In the genomic region with DNA sequence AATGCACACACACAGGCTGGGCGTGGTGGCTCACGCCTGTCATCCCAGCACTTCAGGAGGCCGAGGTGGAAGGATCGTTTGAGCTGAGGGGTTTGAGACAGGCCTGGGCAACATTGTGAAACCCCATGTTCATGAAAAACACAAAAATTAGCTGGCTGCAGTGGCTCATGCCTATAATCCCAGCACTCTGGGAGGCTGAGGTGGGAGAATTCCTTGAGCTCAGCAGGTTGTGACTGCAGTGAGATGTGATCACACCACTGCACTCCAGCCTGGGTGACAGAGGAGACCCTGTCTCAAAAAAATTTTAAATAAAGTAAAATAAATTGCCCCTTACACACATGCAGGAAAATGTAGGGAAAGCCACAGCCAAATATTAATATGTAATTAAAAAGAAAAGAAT, we compare ENCODE assay signal across 18 cellular contexts. TPM values are rescaled to one million over a fixed set of nuclear protein-coding genes. Genes with fewer than 3 reads are reported as not detected.
DNase-seq lines count a peak whose midpoint lies in the region; ATAC-seq and TF ChIP-seq lines count a peak whose summit lies in the region.
"Had no signal": no experiment of that assay in that cellular context is flagged by ENCODE, and none has a peak within 500 bp of the region (broad histone marks: within the 10 kb centered on the region; RNA-seq: fewer than 3 reads in every experiment).

No MANE protein-coding gene starts in this region.

- TF ChIP-seq CTCF in IMR-90 (conservative IDR thresholded peaks at IDR 0.05; ENCODE audit: low read depth, low read length): no peak
- TF ChIP-seq CTCF in endothelial cell (IDR thresholded peaks at IDR 0.05; ENCODE audit: unreplicated experiment): no peak
- TF ChIP-seq CTCF in nephron (IDR thresholded peaks at IDR 0.05; ENCODE audit: unreplicated experiment in 3 of 3): no peak
- no peak for TF ChIP-seq CTCF in GM23338 (conservative IDR thresholded peaks at IDR 0.05; ENCODE audit: low read depth in 2 of 2)
- TF ChIP-seq CTCF in mammary epithelial cell (conservative IDR thresholded peaks at IDR 0.05 in 1 of 2, IDR thresholded peaks at IDR 0.05 in 1 of 2; ENCODE audit: extremely low read depth in 1 of 2, insufficient read depth in 1 of 2, low read depth in 1 of 2, low read length in 2 of 2): no peak
- no peak for TF ChIP-seq CTCF in tibial nerve (IDR thresholded peaks at IDR 0.05)

- dilution Hi-C loops in IMR-90 (cut with HindIII; ENCODE audit: low sequenced_read_pairs, unreplicated experiment) (no loop called here), mammary epithelial cell (cut with HindIII; ENCODE audit: low sequenced_read_pairs) (no loop called here)

- no peak overlapping the region for H4K8ac ChIP-seq in IMR-90 (ENCODE audit: low read depth in 2 of 2, low read length in 2 of 2)

- H3K36me3 ChIP-seq in IMR-90 (ENCODE audit: control insufficient read depth, insufficient read depth, low read length) (peaks cover 3% of the 10 kb centered on the region; the same call in 1 of the 2 replicates), GM23338 (ENCODE audit: insufficient read depth) (peaks cover 4% of the 10 kb centered on the region; the same call in 1 of the 2 replicates), mammary epithelial cell (ENCODE audit: insufficient read depth, low read length) (peaks cover 8% of the 10 kb centered on the region), tibial nerve (peaks cover 0 to 48% (median 0%) of the 10 kb centered on the region in 3 donors)

- no peaks in the 10 kb centered on the region for H3K9me2 ChIP-seq in GM23338 (ENCODE audit: insufficient read depth)

- no peak overlapping the region for H4K5ac ChIP-seq in IMR-90 (ENCODE audit: low read depth, low read length)

- H3K4ac ChIP-seq in IMR-90 (ENCODE audit: low read depth, low read length): no peak overlapping the region

- H3K56ac ChIP-seq in IMR-90 (ENCODE audit: extremely low read depth, insufficient read depth, low read length): no peak overlapping the region

- H2BK120ac ChIP-seq in IMR-90 (ENCODE audit: low read depth, low read length): no peak overlapping the region

- H3K23ac ChIP-seq in IMR-90 (ENCODE audit: low read depth, low read length): no peak overlapping the region

- peak overlapping the region; percentile 76 for H2AK9ac ChIP-seq in IMR-90 (replicated peaks; ENCODE audit: low read depth, low read length, poor library complexity)

- H3K9me1 ChIP-seq in IMR-90 (ENCODE audit: insufficient read depth, low read length): 0 out of 2 replicates have a peak, but pooled peaks cover 8% of the 10 kb centered on the region

- H2BK20ac ChIP-seq in IMR-90 (ENCODE audit: low read depth, low read length): no peak overlapping the region

- no peak overlapping the region for H3K4me3 ChIP-seq in IMR-90 (ENCODE audit: insufficient read depth, low read depth, low read length)
- H3K4me3 ChIP-seq in GM23338: no peak overlapping the region
- H3K4me3 ChIP-seq in mammary epithelial cell (replicated peaks in 1 of 3; ENCODE audit: insufficient read depth in 1 of 3, low read depth in 2 of 3, low read length in 3 of 3): no peak overlapping the region
- no peak overlapping the region for H3K4me3 ChIP-seq in tibial nerve
- H3K4me3 ChIP-seq: K562 had no signal

- H2AFZ ChIP-seq in IMR-90 (replicated peaks; ENCODE audit: low read length, poor library complexity) (no peak overlapping the region), GM23338 (no peak overlapping the region), mammary epithelial cell (ENCODE audit: low read depth, low read length) (no peak overlapping the region)

- H4K91ac ChIP-seq in IMR-90 (ENCODE audit: insufficient read depth, low read depth, low read length): no peak overlapping the region

- H4K20me1 ChIP-seq in IMR-90 (ENCODE audit: insufficient read depth, low read length): no peaks in the 10 kb centered on the region
- H4K20me1 ChIP-seq in GM23338 (replicated peaks; ENCODE audit: insufficient read depth): 0 out of 2 replicates have a peak, but pooled peaks cover 4% of the 10 kb centered on the region
- H4K20me1 ChIP-seq in mammary epithelial cell (ENCODE audit: insufficient read depth, low read length): no peaks in the 10 kb centered on the region

- no peaks in the 10 kb centered on the region; a peak in 1 of 4 replicates for H3K79me1 ChIP-seq in IMR-90 (ENCODE audit: low read depth in 1 of 2, low read length in 2 of 2)

- DNase-seq in IMR-90 (no peak), endothelial cell (ENCODE audit: low spot score) (no peak), GM23338 (ENCODE audit: low spot score) (no peak), mammary epithelial cell (no peak), tibial nerve (ENCODE audit: low spot score in 2 of 2) (no peak)
- no peak for DNase-seq in stimulated activated naive B cell treated with anti-CD40 and anti-IgM and Interleukin-4, amounts not matched to agents 10 μg/mL and 1 μg/mL and 100 μg/mL, for 72 hours
- DNase-seq: AML-193; CD4-positive, alpha-beta T cell; DMS153; DMS79; GDM1; GOT3; H7 had no signal

- H3K4me1 ChIP-seq in IMR-90 (ENCODE audit: control insufficient read depth, insufficient read depth, low read length) (no peaks in the 10 kb centered on the region), GM23338 (ENCODE audit: insufficient read depth) (no peaks in the 10 kb centered on the region), mammary epithelial cell (ENCODE audit: insufficient read depth, low read length) (no peaks in the 10 kb centered on the region), tibial nerve (no peaks in the 10 kb centered on the region)

- POLR2A ChIA-PET in IMR-90 (lab: Charles Lee; ENCODE audit: unreplicated experiment): no interaction called here

- H3K9me3 Mint-ChIP-seq in endothelial cell (ENCODE audit: unreplicated experiment): no peaks in the 10 kb centered on the region
- H3K9me3 Mint-ChIP-seq in nephron: no peaks in the 10 kb centered on the region
- H3K9me3 Mint-ChIP-seq in stimulated activated naive B cell treated with anti-CD40 and anti-IgM and Interleukin-4, amounts not matched to agents 10 μg/mL and 1 μg/mL and 100 μg/mL, for 72 hours: no peaks in the 10 kb centered on the region
- no peaks in the 10 kb centered on the region for H3K9me3 Mint-ChIP-seq in GM23338
- H3K9me3 Mint-ChIP-seq: CD4-positive, alpha-beta T cell had no signal

- no peak for ATAC-seq in IMR-90 (ENCODE audit: low read depth)
- no peak for ATAC-seq in stimulated activated naive B cell treated with anti-CD40 and anti-IgM and Interleukin-4, amounts not matched to agents 10 μg/mL and 1 μg/mL and 100 μg/mL, for 72 hours (replicated peaks)
- no peak for ATAC-seq in HG02938 (IDR thresholded peaks at IDR 0.05; ENCODE audit: unreplicated experiment)
- ATAC-seq in GM23338: no peak
- ATAC-seq: K562 had no signal

- H3K27me3 ChIP-seq in IMR-90 (ENCODE audit: control insufficient read depth, insufficient read depth, low read length): no peaks in the 10 kb centered on the region
- H3K27me3 ChIP-seq in GM23338 (ENCODE audit: insufficient read depth): no peaks in the 10 kb centered on the region
- H3K27me3 ChIP-seq in mammary epithelial cell (ENCODE audit: insufficient read depth, low read length): no peaks in the 10 kb centered on the region
- H3K27me3 ChIP-seq in tibial nerve: no peaks in the 10 kb centered on the region

- no peak overlapping the region for H3K27ac ChIP-seq in IMR-90 (ENCODE audit: insufficient read depth, low read length)
- no peak overlapping the region for H3K27ac ChIP-seq in GM23338 (ENCODE audit: low read depth)
- H3K27ac ChIP-seq in mammary epithelial cell (ENCODE audit: insufficient read depth, low read depth, low read length): no peak overlapping the region
- no peak overlapping the region for H3K27ac ChIP-seq in tibial nerve
- H3K27ac ChIP-seq: C4-2B, HL-60 had no signal

- H3K4me3 Mint-ChIP-seq in endothelial cell (ENCODE audit: unreplicated experiment): no peak overlapping the region
- no peak overlapping the region for H3K4me3 Mint-ChIP-seq in nephron
- H3K4me3 Mint-ChIP-seq in stimulated activated naive B cell treated with anti-CD40 and anti-IgM and Interleukin-4, amounts not matched to agents 10 μg/mL and 1 μg/mL and 100 μg/mL, for 72 hours: no peak overlapping the region
- H3K4me3 Mint-ChIP-seq in GM23338: no peak overlapping the region
- H3K4me3 Mint-ChIP-seq: CD4-positive, alpha-beta T cell had no signal

- H3F3A ChIP-seq in GM23338 (replicated peaks; ENCODE audit: low read depth): no peaks in the 10 kb centered on the region

- H2BK15ac ChIP-seq in IMR-90 (ENCODE audit: low read depth, low read length): no peak overlapping the region

- H3K9ac ChIP-seq in IMR-90 (ENCODE audit: low read depth, low read length) (no peak overlapping the region), mammary epithelial cell (ENCODE audit: insufficient read depth, low read length) (no peak overlapping the region)

- no peak overlapping the region for H2AK5ac ChIP-seq in IMR-90 (ENCODE audit: low read depth, low read length)

- TF ChIP-seq POLR2A in IMR-90 (IDR thresholded peaks at IDR 0.05; ENCODE audit: low read depth, low read length) (no peak), tibial nerve (IDR thresholded peaks at IDR 0.05) (no peak)

- H3K36me3 Mint-ChIP-seq in endothelial cell (ENCODE audit: low read depth, unreplicated experiment): peaks cover 11% of the 10 kb centered on the region
- peaks cover 7% of the 10 kb centered on the region for H3K36me3 Mint-ChIP-seq in nephron (ENCODE audit: low read depth)
- peaks cover 17 to 25% of the 10 kb centered on the region in 2 donors for H3K36me3 Mint-ChIP-seq in stimulated activated naive B cell treated with anti-CD40 and anti-IgM and Interleukin-4, amounts not matched to agents 10 μg/mL and 1 μg/mL and 100 μg/mL, for 72 hours
- no peaks in the 10 kb centered on the region; the same call in 2 of the 3 replicates for H3K36me3 Mint-ChIP-seq in GM23338 (ENCODE audit: low read depth)

- H3K79me2 ChIP-seq in GM23338 (replicated peaks; ENCODE audit: insufficient read depth) (no peaks in the 10 kb centered on the region), mammary epithelial cell (ENCODE audit: insufficient read depth, low read length) (no peaks in the 10 kb centered on the region)

- H3K27ac Mint-ChIP-seq in endothelial cell (ENCODE audit: unreplicated experiment): peak overlapping the region; percentile 48
- H3K27ac Mint-ChIP-seq in nephron: peak overlapping the region; percentile 57 to 79 (median 79)
- peak overlapping the region; percentile 4 for H3K27ac Mint-ChIP-seq in stimulated activated naive B cell treated with anti-CD40 and anti-IgM and Interleukin-4, amounts not matched to agents 10 μg/mL and 1 μg/mL and 100 μg/mL, for 72 hours
- H3K27ac Mint-ChIP-seq in GM23338: no peak overlapping the region
- H3K27ac Mint-ChIP-seq: CD4-positive, alpha-beta T cell had no signal

- H3K9me3 ChIP-seq in IMR-90 (ENCODE audit: control insufficient read depth, insufficient read depth, low read length): no peaks in the 10 kb centered on the region
- H3K9me3 ChIP-seq in mammary epithelial cell (replicated peaks; ENCODE audit: insufficient read depth, low read length): no peaks in the 10 kb centered on the region
- H3K9me3 ChIP-seq in tibial nerve: no peaks in the 10 kb centered on the region

- no peak overlapping the region for H3K18ac ChIP-seq in IMR-90 (ENCODE audit: low read depth, low read length)

- H3K27me3 Mint-ChIP-seq in endothelial cell (ENCODE audit: unreplicated experiment): no peaks in the 10 kb centered on the region
- no peaks in the 10 kb centered on the region for H3K27me3 Mint-ChIP-seq in nephron (ENCODE audit: low read depth)
- H3K27me3 Mint-ChIP-seq in stimulated activated naive B cell treated with anti-CD40 and anti-IgM and Interleukin-4, amounts not matched to agents 10 μg/mL and 1 μg/mL and 100 μg/mL, for 72 hours: no peaks in the 10 kb centered on the region
- no peaks in the 10 kb centered on the region for H3K27me3 Mint-ChIP-seq in GM23338 (ENCODE audit: insufficient read depth, low read depth, poor library complexity)
- H3K27me3 Mint-ChIP-seq: CD4-positive, alpha-beta T cell had no signal

- BruUV-seq in IMR-90 (replicated peaks; lab: Mats Ljungman, UMichigan): no TSS peak
- BruUV-seq in mammary epithelial cell (replicated peaks; lab: Mats Ljungman, UMichigan): no TSS peak

- in situ Hi-C loops in IMR-90 (cut with MboI; ENCODE audit: low sequenced_read_pairs): no loop called here
- in situ Hi-C loops in mammary epithelial cell (cut with MboI; ENCODE audit: low sequenced_read_pairs in 2 of 2): no loop called here

- H3K4me2 ChIP-seq in IMR-90 (ENCODE audit: low read depth, low read length): no peak overlapping the region
- H3K4me2 ChIP-seq in GM23338: no peak overlapping the region
- no peak overlapping the region for H3K4me2 ChIP-seq in mammary epithelial cell (ENCODE audit: insufficient read depth, low read depth, low read length)

- CTCF ChIA-PET in IMR-90 (lab: Yijun Ruan, JAX) (no interaction called here), mammary epithelial cell (lab: Charles Lee; ENCODE audit: low non-redundant PET) (no interaction called here)

- intact Hi-C loops in IMR-90 (cut with micrococcal nuclease): no loop called here
- intact Hi-C loops in mammary epithelial cell (cut with micrococcal nuclease): loop anchor here (1.0 kb wide), 1 partner anchor 18 kb away; no protein-coding TSS in a partner anchor

- H2BK5ac ChIP-seq in IMR-90 (ENCODE audit: low read depth, low read length, poor library complexity, severe bottlenecking): no peak overlapping the region

- H3K4me1 Mint-ChIP-seq in endothelial cell (ENCODE audit: unreplicated experiment) (peaks cover 4% of the 10 kb centered on the region), nephron (no peaks in the 10 kb centered on the region), GM23338 (no peaks in the 10 kb centered on the region)
- no peaks in the 10 kb centered on the region for H3K4me1 Mint-ChIP-seq in stimulated activated naive B cell treated with anti-CD40 and anti-IgM and Interleukin-4, amounts not matched to agents 10 μg/mL and 1 μg/mL and 100 μg/mL, for 72 hours

- TF ChIP-seq RAD21 in IMR-90 (IDR thresholded peaks at IDR 0.05; ENCODE audit: low read length): no peak

- no peak overlapping the region for H3K14ac ChIP-seq in IMR-90 (replicated peaks; ENCODE audit: low read depth, low read length)

- 100% methylated on average over 2 of the region's 4 CpGs; no CpG with 5 or more reads in 1 of the 2 experiments for WGBS in IMR-90 (ENCODE audit: extremely low coverage in 2 of 2, insufficient read length in 1 of 2), 2 experiments
- WGBS in mammary epithelial cell (ENCODE audit: low coverage, missing lambda C conversion rate): 83% methylated on average over 4 of the region's 4 CpGs
- 78 to 95% methylated on average over 4 of the region's 4 CpGs for WGBS in tibial nerve, 2 donors

- TF ChIP-seq EP300 in tibial nerve (IDR thresholded peaks at IDR 0.05): no peak

RNA-seq across cellular contexts. Expression of gene RNF32, which starts 44.1 kb away (rescaled TPM):
- total RNA-seq in IMR-90 (2012; rRNA removed) (0.36 and 0.56 TPM in 2 replicates), endothelial cell (ENCODE audit: unreplicated experiment) (1.9 TPM), mammary epithelial cell (1 to 10 TPM in 1 of 2 donors, under 1 TPM in 1; 0.96 to 1.0 TPM), tibial nerve (1 to 10 TPM in 2 of 4 donors, under 1 TPM in 1, not detected in 1; 0.42 to 6.0 (median 1.5) TPM)
- polyA plus RNA-seq in IMR-90 (2012; rRNA removed) (0.56 and 0.63 TPM in 2 replicates), GM23338 (2016; fragmentation: Nextera tagmentation; extraction: Ambion mirVana) (2.0 and 2.2 TPM in 2 replicates), mammary epithelial cell (1.00 TPM)
- 0.19 and 0.23 TPM in 2 replicates for polyA plus RNA-seq in IMR-90 (2012; cell fraction: cytosol; rRNA removed)
- polyA plus RNA-seq in IMR-90 (2012; cell fraction: nucleus; rRNA removed; ENCODE audit: low replicate concordance): 0.23 and 1.3 TPM in 2 replicates
- total RNA-seq in GM23338 (2014; rRNA removed; shearing (Covaris generic)): 0.56 TPM in 1 of 2 replicates, not detected in the other
- polyA minus RNA-seq in mammary epithelial cell: not detected
